In the genomic region with DNA sequence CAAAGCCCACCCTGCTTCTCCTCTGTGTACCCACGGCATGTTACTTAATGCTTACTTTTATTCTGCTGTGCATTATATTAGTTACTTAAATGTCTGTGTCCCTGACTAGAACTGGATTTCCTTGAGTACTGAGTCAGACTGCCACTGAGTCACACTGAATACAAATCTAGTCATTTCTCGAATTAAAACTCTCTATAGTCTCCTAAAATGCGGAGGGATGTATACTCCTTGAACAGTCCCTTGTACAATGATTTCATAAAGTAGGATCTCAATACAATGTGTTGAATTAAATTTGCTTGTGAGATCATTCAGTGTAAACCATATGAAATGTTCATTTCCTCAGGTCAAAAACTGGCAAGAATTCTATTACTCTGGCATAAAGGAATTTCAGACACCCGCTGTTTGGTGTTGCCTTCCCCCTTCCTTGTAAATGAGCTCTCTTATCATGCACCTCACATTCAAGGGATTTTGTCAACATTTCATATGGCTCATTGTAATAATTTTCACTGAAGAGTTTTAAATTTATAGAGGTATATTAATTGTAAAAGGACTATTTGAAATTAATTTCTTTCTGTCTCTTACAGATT, we compare ENCODE assay signal across 17 cellular contexts. TPM values are rescaled to one million over a fixed set of nuclear protein-coding genes. Genes with fewer than 3 reads are reported as not detected.
A peak's percentile ranks its signal among the peaks of the same experiment; 100 is the strongest.
DNase-seq lines count a peak whose midpoint lies in the region; ATAC-seq and TF ChIP-seq lines count a peak whose summit lies in the region.
"Had no signal": no experiment of that assay in that cellular context is flagged by ENCODE, and none has a peak within 500 bp of the region (broad histone marks: within the 10 kb centered on the region; RNA-seq: fewer than 3 reads in every experiment).

No MANE protein-coding gene starts in this region.

- H3K4me3 ChIP-seq in HUES64 (ENCODE audit: low read length) = no peak overlapping the region
- H3K4me3 ChIP-seq in brain microvascular endothelial cell (ENCODE audit: low read depth, low read length) = no peak overlapping the region
- peak overlapping the region; percentile 57 for H3K4me3 ChIP-seq in osteoblast (ENCODE audit: insufficient read depth, low read length)
- H3K4me3 ChIP-seq in CD8-positive, alpha-beta memory T cell (ENCODE audit: low read length) = no peak overlapping the region
- H3K4me3 ChIP-seq: right lobe of liver, tibial nerve had no signal

- H3K27ac ChIP-seq in HUES64 (ENCODE audit: low read depth, low read length) = peak overlapping the region; percentile 80
- peak overlapping the region; percentile 71 for H3K27ac ChIP-seq in brain microvascular endothelial cell
- H3K27ac ChIP-seq in osteoblast (ENCODE audit: low read depth, low read length) = peak overlapping the region; percentile 82
- no peak overlapping the region for H3K27ac ChIP-seq in CD8-positive, alpha-beta memory T cell (ENCODE audit: low read depth, low read length)
- H3K27ac ChIP-seq: right lobe of liver, tibial nerve had no signal

- peaks cover 33% of the 10 kb centered on the region for H3K27me3 Mint-ChIP-seq in activated CD8-positive, alpha-beta memory T cell treated with anti-CD3 and anti-CD28 coated beads, Interleukin-2, amount 10 ng/mL, durations not matched to agents 7 days and 5 days
- peaks cover 6 to 22% of the 10 kb centered on the region in 2 donors for H3K27me3 Mint-ChIP-seq in CD8-positive, alpha-beta memory T cell
- H3K27me3 Mint-ChIP-seq: activated naive CD8-positive, alpha-beta T cell had no signal

- peak overlapping the region; percentile 85 for H3K4me2 ChIP-seq in osteoblast (ENCODE audit: insufficient read depth, low read length)

- H3K27me3 ChIP-seq in HUES64 (ENCODE audit: insufficient read depth, low read length) (no peaks in the 10 kb centered on the region), brain microvascular endothelial cell (replicated peaks) (no peaks in the 10 kb centered on the region), osteoblast (ENCODE audit: insufficient read depth, low read length) (no peaks in the 10 kb centered on the region)
- H3K27me3 ChIP-seq in CD8-positive, alpha-beta memory T cell (ENCODE audit: insufficient read depth, low read length, poor library complexity, severe bottlenecking) = no peaks in the 10 kb centered on the region
- H3K27me3 ChIP-seq: right lobe of liver, tibial nerve had no signal

- H4K20me1 ChIP-seq in osteoblast (ENCODE audit: insufficient read depth, low read length) = no peaks in the 10 kb centered on the region

- H3K9me3 ChIP-seq in HUES64 (ENCODE audit: insufficient read depth, low read depth, low read length) = no peaks in the 10 kb centered on the region
- H3K9me3 ChIP-seq in osteoblast (ENCODE audit: low read depth, low read length) = no peaks in the 10 kb centered on the region
- no peaks in the 10 kb centered on the region for H3K9me3 ChIP-seq in CD8-positive, alpha-beta memory T cell (ENCODE audit: low read length)
- H3K9me3 ChIP-seq: right lobe of liver, tibial nerve had no signal

- no peak overlapping the region for H3K4me3 Mint-ChIP-seq in activated CD8-positive, alpha-beta memory T cell treated with anti-CD3 and anti-CD28 coated beads, Interleukin-2, amount 10 ng/mL, durations not matched to agents 7 days and 5 days
- no peak overlapping the region for H3K4me3 Mint-ChIP-seq in CD8-positive, alpha-beta memory T cell
- H3K4me3 Mint-ChIP-seq: activated naive CD8-positive, alpha-beta T cell had no signal

- DNase-seq in activated CD8-positive, alpha-beta memory T cell treated with anti-CD3 and anti-CD28 coated beads, Interleukin-2, amount 10 ng/mL, durations not matched to agents 7 days and 5 days = no peak
- DNase-seq in activated CD8-positive, alpha-beta memory T cell treated with anti-CD3 and anti-CD28 coated beads, Interleukin-2, amount 50 U/mL, for 48 hours = no peak
- peak; percentile 55 for DNase-seq in brain microvascular endothelial cell
- DNase-seq in osteoblast (ENCODE audit: insufficient read length, low spot score, missing footprints) = no peak
- no peak for DNase-seq in HEK293T (ENCODE audit: extremely low spot score)
- no peak for DNase-seq in CD8-positive, alpha-beta memory T cell
- DNase-seq: DMS53; effector CD8-positive, alpha-beta T cell; hippocampal formation; NCI-H1417; NCI-H748 treated with DMSO at 0.1 percent for 48 hours; right lobe of liver; SW 1271 had no signal

- WGBS in HUES64 = 47% methylated on average over 2 of the region's 4 CpGs

- ATAC-seq in activated CD8-positive, alpha-beta memory T cell treated with anti-CD3 and anti-CD28 coated beads, Interleukin-2, amount 10 ng/mL, durations not matched to agents 7 days and 5 days = peak; percentile 78
- no peak for ATAC-seq in GM18873 (IDR thresholded peaks at IDR 0.05; ENCODE audit: low FRiP score, unreplicated experiment)
- ATAC-seq: right lobe of liver had no signal

- H3K4me1 ChIP-seq in HUES64 (ENCODE audit: insufficient read depth, low read length) (peaks cover 48% of the 10 kb centered on the region), osteoblast (ENCODE audit: insufficient read depth, low read length) (peaks cover 12% of the 10 kb centered on the region)
- H3K4me1 ChIP-seq in CD8-positive, alpha-beta memory T cell (ENCODE audit: insufficient read depth, low read length) = no peaks in the 10 kb centered on the region
- H3K4me1 ChIP-seq: right lobe of liver had no signal

- no peaks in the 10 kb centered on the region for H3K79me2 ChIP-seq in osteoblast (ENCODE audit: insufficient read depth, low read length)

- TF ChIP-seq CTCF in brain microvascular endothelial cell (IDR thresholded peaks at IDR 0.05; ENCODE audit: low read depth, low read length, missing control alignments) (no peak), osteoblast (IDR thresholded peaks at IDR 0.05; ENCODE audit: extremely low read depth, low read depth, low read length) (no peak)

- POLR2A ChIA-PET in HEK293T (lab: Yijun Ruan, JAX) = no interaction called here
- POLR2A ChIA-PET in CD8-positive, alpha-beta memory T cell (lab: Charles Lee) = no interaction called here

- peak overlapping the region; percentile 21; the same call in 1 of the 2 replicates for H3K9ac ChIP-seq in HUES64 (ENCODE audit: low read depth, low read length)

- peaks cover 6% of the 10 kb centered on the region for H3K4me1 Mint-ChIP-seq in activated CD8-positive, alpha-beta memory T cell treated with anti-CD3 and anti-CD28 coated beads, Interleukin-2, amount 10 ng/mL, durations not matched to agents 7 days and 5 days
- no peaks in the 10 kb centered on the region for H3K4me1 Mint-ChIP-seq in CD8-positive, alpha-beta memory T cell

- CTCF ChIA-PET in activated CD8-positive, alpha-beta memory T cell treated with anti-CD3 and anti-CD28 coated beads, Interleukin-2, amount 10 ng/mL, durations not matched to agents 7 days and 5 days (lab: Charles Lee) = interaction anchor here (1.3 kb wide), 1 partner anchor 28 kb away, joined by 3 read pairs; no protein-coding TSS in a partner anchor
- CTCF ChIA-PET in HEK293T (lab: Yijun Ruan, JAX) = interaction anchor here (1.7 to 2.1 kb wide), 2 partner anchors 28 to 29 kb away, joined by 4 to 5 read pairs; no protein-coding TSS in a partner anchor
- CTCF ChIA-PET in CD8-positive, alpha-beta memory T cell (lab: Charles Lee) = no interaction called here

- H3K9me3 Mint-ChIP-seq in activated CD8-positive, alpha-beta memory T cell treated with anti-CD3 and anti-CD28 coated beads, Interleukin-2, amount 10 ng/mL, durations not matched to agents 7 days and 5 days (ENCODE audit: low read depth) = no peaks in the 10 kb centered on the region
- H3K9me3 Mint-ChIP-seq in CD8-positive, alpha-beta memory T cell = no peaks in the 10 kb centered on the region

- in situ Hi-C loops in brain microvascular endothelial cell (cut with HindIII; ENCODE audit: low pct_ligation_motif_present, low sequenced_read_pairs) = no loop called here

- H3K36me3 Mint-ChIP-seq in activated CD8-positive, alpha-beta memory T cell treated with anti-CD3 and anti-CD28 coated beads, Interleukin-2, amount 10 ng/mL, durations not matched to agents 7 days and 5 days = peaks cover 1% of the 10 kb centered on the region
- no peaks in the 10 kb centered on the region for H3K36me3 Mint-ChIP-seq in CD8-positive, alpha-beta memory T cell
- H3K36me3 Mint-ChIP-seq: activated naive CD8-positive, alpha-beta T cell had no signal

- peak overlapping the region; percentile 93 for H2AFZ ChIP-seq in osteoblast (ENCODE audit: low read length)

- no peaks in the 10 kb centered on the region for H3K36me3 ChIP-seq in HUES64 (ENCODE audit: insufficient read depth, low read length)
- no peaks in the 10 kb centered on the region for H3K36me3 ChIP-seq in brain microvascular endothelial cell (replicated peaks)
- H3K36me3 ChIP-seq in osteoblast (ENCODE audit: insufficient read depth, low read length) = no peaks in the 10 kb centered on the region
- no peaks in the 10 kb centered on the region for H3K36me3 ChIP-seq in CD8-positive, alpha-beta memory T cell (ENCODE audit: insufficient read depth, low read length)
- H3K36me3 ChIP-seq: right lobe of liver, tibial nerve had no signal

- H3K27ac Mint-ChIP-seq in activated CD8-positive, alpha-beta memory T cell treated with anti-CD3 and anti-CD28 coated beads, Interleukin-2, amount 10 ng/mL, durations not matched to agents 7 days and 5 days = no peak overlapping the region
- H3K27ac Mint-ChIP-seq in CD8-positive, alpha-beta memory T cell = no peak overlapping the region
- H3K27ac Mint-ChIP-seq: activated naive CD8-positive, alpha-beta T cell had no signal

TF ChIP-seq in HEK293T, 16 proteins besides CTCF, POLR2A, EP300 and RAD21:
- TF ChIP-seq SP1 (IDR thresholded peaks at IDR 0.05) (no peak), FOXA1 (IDR thresholded peaks at IDR 0.05) (no peak), FOXM1 (IDR thresholded peaks at IDR 0.05; ENCODE audit: borderline replicate concordance) (no peak), L3MBTL2 (conservative IDR thresholded peaks at IDR 0.05) (no peak)
TF ChIP-seq in HEK293T: peak in this region for 0.

RNA-seq across cellular contexts. Expression of a gene that starts 17.4 kb away (rescaled TPM):
- total RNA-seq in activated CD8-positive, alpha-beta memory T cell treated with anti-CD3 and anti-CD28 coated beads, Interleukin-2, amount 10 ng/mL, durations not matched to agents 7 days and 5 days = 1 to 10 TPM; 1.4 to 2.3 TPM
- 0.20 TPM for polyA plus RNA-seq in HUES64 (2013, experiment 1 of 2)
- 0.13 TPM for polyA plus RNA-seq in HUES64 (2013, experiment 2 of 2)
- total RNA-seq in osteoblast = 2.1 and 2.2 TPM in 2 replicates
- 1 to 10 TPM; 7.4 to 7.8 TPM for total RNA-seq in CD8-positive, alpha-beta memory T cell
- polyA plus RNA-seq in CD8-positive, alpha-beta memory T cell = 1.4 TPM
